In the genomic region with DNA sequence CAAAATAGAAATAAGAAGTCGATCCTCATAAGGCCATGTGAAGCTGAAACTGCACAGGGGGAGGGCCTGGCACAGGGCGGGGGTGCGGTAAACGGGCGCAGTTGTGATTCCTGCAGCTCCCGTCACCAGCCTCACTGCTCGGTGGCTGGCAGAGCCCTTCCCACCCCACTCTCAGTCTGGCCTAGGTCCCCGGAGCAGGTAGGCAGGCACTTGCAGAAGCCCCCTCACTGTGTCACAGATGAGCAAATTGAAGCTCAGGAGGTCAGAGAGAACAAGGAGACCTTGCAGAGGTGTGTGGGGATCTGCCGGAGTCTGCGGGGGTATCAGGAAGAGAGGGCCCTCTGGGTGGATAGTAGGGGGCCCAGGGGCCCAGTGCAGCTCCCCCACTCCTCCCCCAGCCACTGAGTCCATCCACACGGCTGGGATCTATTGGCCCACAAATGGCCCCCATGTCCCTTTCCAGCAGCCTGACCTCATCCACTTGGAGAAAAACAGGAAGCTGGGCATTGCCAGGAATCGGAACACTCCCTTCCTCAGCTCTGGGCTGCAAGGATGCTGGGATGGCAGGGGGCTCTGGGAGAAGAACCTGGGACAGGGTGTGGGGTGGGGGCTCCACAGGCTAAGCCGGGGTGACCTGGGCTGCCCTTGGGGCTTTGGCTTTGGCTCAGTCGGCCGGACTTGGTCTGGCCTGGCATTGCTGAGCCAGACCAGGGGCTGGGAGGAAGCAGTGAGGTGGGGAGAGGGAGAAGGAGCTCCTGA, we compare ENCODE assay signal across 13 cellular contexts. TPM values are rescaled to one million over a fixed set of nuclear protein-coding genes. Genes with fewer than 3 reads are reported as not detected.
A peak's percentile ranks its signal among the peaks of the same experiment; 100 is the strongest.
DNase-seq lines count a peak whose midpoint lies in the region; ATAC-seq and TF ChIP-seq lines count a peak whose summit lies in the region.
"Had no signal": no experiment of that assay in that cellular context is flagged by ENCODE, and none has a peak within 500 bp of the region (broad histone marks: within the 10 kb centered on the region; RNA-seq: fewer than 3 reads in every experiment).

No MANE protein-coding gene starts in this region.

- DNase-seq in cardiac fibroblast (ENCODE audit: low read depth in 2 of 2) (peak; percentile 21 to 68), esophagus squamous epithelium (lab: John Stamatoyannopoulos, UW) (no peak), lower lobe of right lung (no peak), suprapubic skin (ENCODE audit: low spot score in 2 of 2) (peak in 1 of 2 donors; percentile 72), nephron progenitor cell (no peak)
- DNase-seq in activated CD8-positive, alpha-beta T cell treated with anti-CD3 and anti-CD28 coated beads for 36 hours = no peak
- DNase-seq: central memory CD4-positive, alpha-beta T cell; DND-41; erythroblast had no signal

- intact Hi-C loops in esophagus squamous epithelium (cut with DNase I) = no loop called here
- intact Hi-C loops in lower lobe of right lung (cut with DNase I) = no loop called here
- intact Hi-C loops in activated CD8-positive, alpha-beta T cell treated with anti-CD3 and anti-CD28 coated beads for 36 hours (cut with micrococcal nuclease) = no loop called here

- H3K4me3 Mint-ChIP-seq in activated CD8-positive, alpha-beta T cell treated with anti-CD3 and anti-CD28 coated beads for 36 hours = no peak overlapping the region
- H3K4me3 Mint-ChIP-seq in nephron progenitor cell = no peak overlapping the region
- H3K4me3 Mint-ChIP-seq: mesothelial cell of epicardium had no signal

- H3K4me1 Mint-ChIP-seq in activated CD8-positive, alpha-beta T cell treated with anti-CD3 and anti-CD28 coated beads for 36 hours (ENCODE audit: low read depth) = peaks cover 7% of the 10 kb centered on the region
- peaks cover 43% of the 10 kb centered on the region for H3K4me1 Mint-ChIP-seq in nephron progenitor cell

- H3K27ac ChIP-seq in esophagus squamous epithelium = peak overlapping the region; percentile 33 to 89 (median 64)
- peak overlapping the region; percentile 88 for H3K27ac ChIP-seq in lower lobe of right lung
- peak overlapping the region; percentile 82 for H3K27ac ChIP-seq in suprapubic skin
- H3K27ac ChIP-seq: ovary had no signal

- POLR2A ChIA-PET in activated CD8-positive, alpha-beta T cell treated with anti-CD3 and anti-CD28 coated beads for 36 hours (lab: Charles Lee) = interaction anchor here (0.6 kb wide), 1 partner anchor 197 kb away, joined by 3 read pairs; no protein-coding TSS in a partner anchor

- peak; percentile 38 to 46 for ATAC-seq in lower lobe of right lung
- no peak for ATAC-seq in GM21390 (IDR thresholded peaks at IDR 0.05; ENCODE audit: unreplicated experiment)
- ATAC-seq in activated CD8-positive, alpha-beta T cell treated with anti-CD3 and anti-CD28 coated beads for 36 hours = no peak
- ATAC-seq: activated naive CD4-positive, alpha-beta T cell treated with anti-CD3 and anti-CD28 coated beads, Interleukin-2, amount 50 U/mL, for 72 hours had no signal

- TF ChIP-seq CTCF in cardiac fibroblast (IDR thresholded peaks at IDR 0.05; ENCODE audit: low read depth, low read length) (no peak), esophagus squamous epithelium (IDR thresholded peaks at IDR 0.05) (no peak), lower lobe of right lung (IDR thresholded peaks at IDR 0.05) (no peak), suprapubic skin (IDR thresholded peaks at IDR 0.05) (no peak), nephron progenitor cell (IDR thresholded peaks at IDR 0.05) (no peak)
- TF ChIP-seq CTCF in activated CD8-positive, alpha-beta T cell treated with anti-CD3 and anti-CD28 coated beads for 36 hours (IDR thresholded peaks at IDR 0.05) = no peak

- no peaks in the 10 kb centered on the region for H3K9me3 Mint-ChIP-seq in activated CD8-positive, alpha-beta T cell treated with anti-CD3 and anti-CD28 coated beads for 36 hours
- H3K9me3 Mint-ChIP-seq in nephron progenitor cell = no peaks in the 10 kb centered on the region
- H3K9me3 Mint-ChIP-seq: activated naive CD4-positive, alpha-beta T cell treated with anti-CD3 and anti-CD28 coated beads, Interleukin-2, amount 50 U/mL, for 72 hours; mesothelial cell of epicardium had no signal

- H3K4me1 ChIP-seq in esophagus squamous epithelium = peaks cover 4 to 68% (median 42%) of the 10 kb centered on the region in 3 donors
- peaks cover 47% of the 10 kb centered on the region for H3K4me1 ChIP-seq in lower lobe of right lung
- peaks cover 25% of the 10 kb centered on the region for H3K4me1 ChIP-seq in suprapubic skin

- no peak overlapping the region for H3K27ac Mint-ChIP-seq in activated CD8-positive, alpha-beta T cell treated with anti-CD3 and anti-CD28 coated beads for 36 hours
- no peak overlapping the region for H3K27ac Mint-ChIP-seq in nephron progenitor cell
- H3K27ac Mint-ChIP-seq: activated naive CD4-positive, alpha-beta T cell treated with anti-CD3 and anti-CD28 coated beads, Interleukin-2, amount 50 U/mL, for 72 hours; mesothelial cell of epicardium had no signal

- no peak overlapping the region for H3K4me3 ChIP-seq in cardiac fibroblast (replicated peaks in 1 of 2; ENCODE audit: low read depth in 2 of 2, low read length in 2 of 2)
- H3K4me3 ChIP-seq in esophagus squamous epithelium = no peak overlapping the region
- H3K4me3 ChIP-seq in lower lobe of right lung = no peak overlapping the region
- H3K4me3 ChIP-seq in suprapubic skin = no peak overlapping the region
- H3K4me3 ChIP-seq: ovary had no signal

- no peaks in the 10 kb centered on the region for H3K9me3 ChIP-seq in esophagus squamous epithelium
- H3K9me3 ChIP-seq in lower lobe of right lung = no peaks in the 10 kb centered on the region
- no peaks in the 10 kb centered on the region for H3K9me3 ChIP-seq in suprapubic skin
- H3K9me3 ChIP-seq: ovary had no signal

- no peak for TF ChIP-seq EP300 in suprapubic skin (IDR thresholded peaks at IDR 0.05)

- no peaks in the 10 kb centered on the region for H3K27me3 Mint-ChIP-seq in activated CD8-positive, alpha-beta T cell treated with anti-CD3 and anti-CD28 coated beads for 36 hours
- H3K27me3 Mint-ChIP-seq in nephron progenitor cell (ENCODE audit: low read depth, poor library complexity) = peaks cover 9% of the 10 kb centered on the region

- TF ChIP-seq POLR2A in esophagus squamous epithelium (IDR thresholded peaks at IDR 0.05) = no peak
- no peak for TF ChIP-seq POLR2A in suprapubic skin (IDR thresholded peaks at IDR 0.05)

- WGBS in esophagus squamous epithelium, 2 donors = 76 to 94% methylated on average over 6 to 9 of the region's 15 CpGs
- WGBS in suprapubic skin = 81% methylated on average over 5 of the region's 15 CpGs

- H3K27me3 ChIP-seq in esophagus squamous epithelium (no peaks in the 10 kb centered on the region), lower lobe of right lung (ENCODE audit: low read depth) (no peaks in the 10 kb centered on the region), suprapubic skin (no peaks in the 10 kb centered on the region)
- H3K27me3 ChIP-seq: ovary had no signal

- H3K36me3 ChIP-seq in esophagus squamous epithelium (no peaks in the 10 kb centered on the region), lower lobe of right lung (no peaks in the 10 kb centered on the region), suprapubic skin (no peaks in the 10 kb centered on the region)
- H3K36me3 ChIP-seq: ovary had no signal

- no peaks in the 10 kb centered on the region for H3K36me3 Mint-ChIP-seq in activated CD8-positive, alpha-beta T cell treated with anti-CD3 and anti-CD28 coated beads for 36 hours (ENCODE audit: low read depth)
- H3K36me3 Mint-ChIP-seq in nephron progenitor cell (ENCODE audit: low read depth) = no peaks in the 10 kb centered on the region
- H3K36me3 Mint-ChIP-seq: activated naive CD4-positive, alpha-beta T cell treated with anti-CD3 and anti-CD28 coated beads, Interleukin-2, amount 50 U/mL, for 72 hours; mesothelial cell of epicardium had no signal

- CTCF ChIA-PET in activated CD8-positive, alpha-beta T cell treated with anti-CD3 and anti-CD28 coated beads for 36 hours (lab: Charles Lee) = interaction anchor here (0.7 to 2.4 kb wide), 3 partner anchors 11 to 61 kb away, joined by 3 to 9 read pairs (median 3); no protein-coding TSS in a partner anchor

RNA-seq across cellular contexts. Expression of gene MAP3K14, which starts 21.4 kb away (rescaled TPM):
- 10 to 100 TPM in 1 of 4 donors, 1 to 10 TPM in 3; 3.7 to 14.7 (median 6.7) TPM for total RNA-seq in esophagus squamous epithelium
- total RNA-seq in lower lobe of right lung = 9.3 TPM
- 10 to 100 TPM in 3 of 4 donors, 1 to 10 TPM in 1; 9.6 to 14.4 (median 11.9) TPM for total RNA-seq in suprapubic skin
- 10 to 100 TPM; 31.6 to 31.9 TPM for total RNA-seq in activated CD8-positive, alpha-beta T cell treated with anti-CD3 and anti-CD28 coated beads for 36 hours

Comparison
In these comparisons a context has a peak if more than half of its experiments do, and no peak if none do; other contexts are left out.
1. DNase-seq: peak in cardiac fibroblast (2 of 2); none in esophagus squamous epithelium (single experiment), lower lobe of right lung (single experiment), activated CD8-positive, alpha-beta T cell treated with anti-CD3 and anti-CD28 coated beads for 36 hours (single experiment) and nephron progenitor cell (single experiment).
2. ATAC-seq: peak in lower lobe of right lung (2 of 2); none in GM21390 (single experiment) and activated CD8-positive, alpha-beta T cell treated with anti-CD3 and anti-CD28 coated beads for 36 hours (single experiment).
3. Peak in every context shown above with its lines, with median percentiles within 50 percentile points of each other: H3K27ac ChIP-seq.